In genomic region chr9:133051281-133051900, GRCh38 we compare ENCODE assay signal across 18 cellular contexts. TPM values are rescaled to one million over a fixed set of nuclear protein-coding genes. Genes with fewer than 3 reads are reported as not detected.
DNase-seq lines count a peak whose midpoint lies in the region; ATAC-seq, FAIRE-seq and TF ChIP-seq lines count a peak whose summit lies in the region.
"Had no signal": no experiment of that assay in that cellular context is flagged by ENCODE, and none has a peak within 500 bp of the region (broad histone marks: within the 10 kb centered on the region; RNA-seq: fewer than 3 reads in every experiment).

No MANE protein-coding gene starts in this region.

- no peak overlapping the region for H3K27ac Mint-ChIP-seq in nephron progenitor cell
- H3K27ac Mint-ChIP-seq: B cell; CD4-positive, CD25-positive, alpha-beta regulatory T cell; GM23338 had no signal

- no peaks in the 10 kb centered on the region for H4K20me1 ChIP-seq in hepatocyte (ENCODE audit: insufficient read depth, poor library complexity, severe bottlenecking)

- WGBS in heart right ventricle, 2 donors: 93 to 94% methylated on average over 20 of the region's 20 CpGs
- WGBS in hepatocyte (ENCODE audit: low lambda C conversion rate, missing lambda C conversion rate): 98% methylated on average over 20 of the region's 20 CpGs
- WGBS in pancreas, 2 donors: 35 to 48% methylated on average over 20 of the region's 20 CpGs

- H3K9me2 ChIP-seq in hepatocyte (replicated peaks; ENCODE audit: insufficient read depth): no peaks in the 10 kb centered on the region

- H3K36me3 ChIP-seq in heart right ventricle (peaks cover 0 to 98% (median 25%) of the 10 kb centered on the region in 9 donors), hepatocyte (replicated peaks; ENCODE audit: insufficient read depth, low read depth) (no peaks in the 10 kb centered on the region), pancreas (peaks cover 0 to 17% (median 5%) of the 10 kb centered on the region in 3 donors), BE2C (peaks cover 79% of the 10 kb centered on the region), uterus (no peaks in the 10 kb centered on the region)

- no peaks in the 10 kb centered on the region for H3K27me3 Mint-ChIP-seq in nephron progenitor cell (ENCODE audit: low read depth, poor library complexity)
- H3K27me3 Mint-ChIP-seq: B cell; CD4-positive, CD25-positive, alpha-beta regulatory T cell had no signal

- no peak overlapping the region for H3K27ac ChIP-seq in heart right ventricle
- H3K27ac ChIP-seq in hepatocyte: peak overlapping the region; percentile 16
- peak overlapping the region; percentile 65 to 73 (median 72) for H3K27ac ChIP-seq in pancreas
- no peak overlapping the region for H3K27ac ChIP-seq in uterus

- TF ChIP-seq CTCF in heart right ventricle (IDR thresholded peaks at IDR 0.05) (no peak), hepatocyte (IDR thresholded peaks at IDR 0.05; ENCODE audit: poor library complexity) (no peak), pancreas (IDR thresholded peaks at IDR 0.05) (no peak), nephron progenitor cell (IDR thresholded peaks at IDR 0.05) (no peak), BE2C (IDR thresholded peaks at IDR 0.05; ENCODE audit: low read depth, low read length) (no peak), uterus (IDR thresholded peaks at IDR 0.05) (no peak)

- peaks cover 37% of the 10 kb centered on the region for H3K36me3 Mint-ChIP-seq in nephron progenitor cell (ENCODE audit: low read depth)

- H3K9me3 ChIP-seq in heart right ventricle: no peaks in the 10 kb centered on the region
- H3K9me3 ChIP-seq in hepatocyte (ENCODE audit: low read depth): no peaks in the 10 kb centered on the region
- no peaks in the 10 kb centered on the region for H3K9me3 ChIP-seq in pancreas
- H3K9me3 ChIP-seq in BE2C: no peaks in the 10 kb centered on the region
- no peaks in the 10 kb centered on the region for H3K9me3 ChIP-seq in uterus

- no peaks in the 10 kb centered on the region for H3K9me3 Mint-ChIP-seq in nephron progenitor cell
- H3K9me3 Mint-ChIP-seq: CD4-positive, CD25-positive, alpha-beta regulatory T cell; GM23338 had no signal

- H3K4me3 ChIP-seq in heart right ventricle (no peak overlapping the region), hepatocyte (no peak overlapping the region), pancreas (peak overlapping the region in 1 of 4 donors; percentile 3), BE2C (ENCODE audit: low read depth, low read length) (no peak overlapping the region), uterus (no peak overlapping the region)
- H3K4me3 ChIP-seq: GM23338 had no signal

- no peak for TF ChIP-seq POLR2A in uterus (IDR thresholded peaks at IDR 0.05)

- H3K27me3 ChIP-seq in heart right ventricle (no peaks in the 10 kb centered on the region), hepatocyte (no peaks in the 10 kb centered on the region), pancreas (no peaks in the 10 kb centered on the region), BE2C (no peaks in the 10 kb centered on the region), uterus (no peaks in the 10 kb centered on the region)

- H3K79me2 ChIP-seq in hepatocyte: no peaks in the 10 kb centered on the region

- no peaks in the 10 kb centered on the region for H3K4me1 Mint-ChIP-seq in nephron progenitor cell
- H3K4me1 Mint-ChIP-seq: B cell, GM23338 had no signal

- no peak for FAIRE-seq in pancreas (lab: Jason Lieb, UNC)
- FAIRE-seq: GM12891 had no signal

- no peak overlapping the region for H3K4me2 ChIP-seq in hepatocyte
- H3K4me2 ChIP-seq: GM23338 had no signal

- ATAC-seq in left ventricle myocardium superior: no peak
- ATAC-seq in heart right ventricle: no peak
- peak in 1 of 4 donors; percentile 1 for ATAC-seq in pancreas
- no peak for ATAC-seq in HG03175 (IDR thresholded peaks at IDR 0.05; ENCODE audit: unreplicated experiment)
- ATAC-seq: GM23338 had no signal

- no peak overlapping the region for H3K4me3 Mint-ChIP-seq in nephron progenitor cell
- H3K4me3 Mint-ChIP-seq: B cell; CD4-positive, CD25-positive, alpha-beta regulatory T cell; GM23338 had no signal

- intact Hi-C loops in left ventricle myocardium superior (cut with micrococcal nuclease) (no loop called here), heart right ventricle (cut with DNase I) (loop anchor here in 2 of 10 donors (5.0 to 10.0 kb wide), 2 partner anchors 93 to 96 kb away; no protein-coding TSS in a partner anchor), pancreas (cut with DNase I) (no loop called here), uterus (cut with DNase I; ENCODE audit: low total_unique reads) (no loop called here)

- DNase-seq in left ventricle myocardium superior (peak; percentile 26), heart right ventricle (no peak), hepatocyte (ENCODE audit: low spot score) (no peak), pancreas (peak in 3 of 6 donors; percentile 47 to 74 (median 62)), nephron progenitor cell (no peak), BE2C (no peak), uterus (no peak)
- DNase-seq: CD4-positive, CD25-positive, alpha-beta regulatory T cell; KG1; NCI-H187 treated with DMSO at 0.1 percent for 48 hours; NCI-H226; NCI-H524; NCI-H82; OCI-M1 had no signal

- H3K4me1 ChIP-seq in heart right ventricle (peaks cover 0 to 25% (median 8%) of the 10 kb centered on the region in 9 donors), hepatocyte (ENCODE audit: insufficient read depth) (no peaks in the 10 kb centered on the region), pancreas (peaks cover 16 to 57% (median 41%) of the 10 kb centered on the region in 3 donors), BE2C (peaks cover 2% of the 10 kb centered on the region; the same call in 1 of the 2 replicates), uterus (no peaks in the 10 kb centered on the region)

- H2AFZ ChIP-seq in hepatocyte: no peak overlapping the region
- H2AFZ ChIP-seq: GM23338 had no signal

RNA-seq across cellular contexts. Expression of gene CEL, which starts 10.4 kb away (rescaled TPM):
- total RNA-seq in left ventricle myocardium superior (7.2 TPM), heart right ventricle (10 to 100 TPM in 1 of 10 donors, 1 to 10 TPM in 9; 1.9 to 10.1 (median 2.8) TPM), hepatocyte (2.4 and 4.4 TPM in 2 replicates), pancreas (over 10,000 TPM; 11,290 to 24,413 (median 19,239) TPM), uterus (1 to 10 TPM in 1 of 4 donors, under 1 TPM in 2, not detected in 1; 0.26 to 1.4 (median 0.62) TPM)
- polyA plus RNA-seq in heart right ventricle (1 to 10 TPM; 1.5 to 3.2 TPM), hepatocyte (5.9 and 6.6 TPM in 2 replicates), pancreas (1,000 to 10,000 TPM; 2,560 to 4,565 TPM)
- polyA plus RNA-seq in BE2C (2012; ENCODE audit: insufficient read depth, insufficient read length, low read depth): 5.6 TPM
- polyA plus RNA-seq: CD4-positive, CD25-positive, alpha-beta regulatory T cell had no signal

RNA-seq across cellular contexts. Expression of gene GTF3C5, which starts 20.6 kb away (rescaled TPM):
- total RNA-seq in left ventricle myocardium superior (60.8 TPM), heart right ventricle (10 to 100 TPM; 29.4 to 44.4 (median 35.2) TPM), hepatocyte (45.0 and 52.5 TPM in 2 replicates), pancreas (10 to 100 TPM; 17.4 to 33.0 (median 23.2) TPM), uterus (10 to 100 TPM; 26.6 to 52.8 (median 37.1) TPM)
- polyA plus RNA-seq in heart right ventricle (10 to 100 TPM; 41.5 to 79.1 TPM), hepatocyte (66.0 and 87.3 TPM in 2 replicates), pancreas (10 to 100 TPM; 67.2 to 68.5 TPM)
- polyA plus RNA-seq in BE2C (2012; ENCODE audit: insufficient read depth, insufficient read length, low read depth): 145 TPM

Comparison
In these comparisons a context has a peak if more than half of its experiments do, and no peak if none do; other contexts are left out.
1. H3K27ac ChIP-seq: peak in hepatocyte (single experiment) and pancreas (4 of 4); none in heart right ventricle (0 of 10) and uterus (0 of 2).
2. RNA of gene CEL, which starts 10.4 kb away (total RNA-seq): 11,290 to 24,413 TPM in pancreas; 7.2 TPM in left ventricle myocardium superior (single experiment), 2.4 to 4.4 TPM in hepatocyte, 1.9 to 10.1 TPM in heart right ventricle and 0.26 to 1.4 TPM in uterus; every median in the first group is over 1,000 times any median in the second.